Comparison of ENCODE assay signal across 24 cellular contexts in the genomic region with DNA sequence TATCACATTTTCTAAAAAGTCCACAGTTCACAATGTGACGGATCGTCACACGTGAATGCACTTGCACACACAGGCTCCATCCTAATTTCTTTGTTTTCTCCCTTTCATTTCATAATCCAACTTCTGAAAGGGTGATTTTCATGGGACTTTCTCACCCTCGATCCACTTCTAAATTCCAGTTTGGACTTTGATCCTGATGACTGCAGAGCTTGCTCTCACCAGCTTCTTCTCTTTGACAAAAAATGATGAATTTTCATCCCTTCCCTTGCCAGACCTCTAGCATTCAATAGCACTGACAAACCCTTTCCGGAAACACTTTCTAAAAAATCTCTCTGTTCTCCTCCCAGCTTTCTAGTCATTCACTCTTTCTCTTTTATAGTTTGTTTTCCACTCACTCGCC.
A peak's percentile ranks its signal among the peaks of the same experiment; 100 is the strongest.
DNase-seq lines count a peak whose midpoint lies in the region; TF ChIP-seq lines count a peak whose summit lies in the region.
"Had no signal": no experiment of that assay in that cellular context is flagged by ENCODE, and none has a peak within 500 bp of the region (broad histone marks: within the 10 kb centered on the region; RNA-seq: fewer than 3 reads in every experiment).

No MANE protein-coding gene starts in this region.

- H3K4me1 ChIP-seq in OCI-LY7 (ENCODE audit: insufficient read depth, low read length, poor library complexity, severe bottlenecking): peaks cover 44% of the 10 kb centered on the region

- intact Hi-C loops in OCI-LY7 (cut with micrococcal nuclease; ENCODE audit: unreplicated experiment): no loop called here

- H3K4me3 Mint-ChIP-seq in nephron progenitor cell: no peak overlapping the region
- H3K4me3 Mint-ChIP-seq: stimulated activated naive B cell treated with anti-CD40 and anti-IgM and Interleukin-4, amounts not matched to agents 10 μg/mL and 1 μg/mL and 100 μg/mL, for 72 hours had no signal

- peak overlapping the region; percentile 0 for H3K27ac Mint-ChIP-seq in nephron progenitor cell
- H3K27ac Mint-ChIP-seq: stimulated activated naive B cell treated with anti-CD40 and anti-IgM and Interleukin-4, amounts not matched to agents 10 μg/mL and 1 μg/mL and 100 μg/mL, for 72 hours had no signal

- peaks cover 8% of the 10 kb centered on the region for H3K36me3 Mint-ChIP-seq in nephron progenitor cell (ENCODE audit: low read depth)

- DNase-seq in DMS53 (lab: John Stamatoyannopoulos, UW) (peak; percentile 89), OCI-LY7 (ENCODE audit: low spot score) (no peak), fibroblast of mammary gland (ENCODE audit: low read depth) (peak; percentile 6), nephron progenitor cell (no peak), brain microvascular endothelial cell (no peak), DMS 273 treated with DMSO at 0.1 percent for 48 hours (lab: John Stamatoyannopoulos, UW) (no peak)
- no peak for DNase-seq in stimulated activated CD4-positive, alpha-beta T cell treated with anti-CD3 and anti-CD28 coated beads, Interleukin-2, amount 100 ng/mL, for 24 hours
- DNase-seq: activated CD4-positive, alpha-beta T cell treated with anti-CD3 and anti-CD28 coated beads, Interleukin-2, amount 50 U/mL, for 4 hours; activated CD4-positive, CD25-positive, alpha-beta regulatory T cell; activated CD8-positive, alpha-beta memory T cell treated with anti-CD3 and anti-CD28 coated beads, Interleukin-2, amount 50 U/mL, for 48 hours; cerebellar nuclear complex; islet precursor cell; NCI-H1694 treated with DMSO at 0.1 percent for 48 hours; NCI-H2171 treated with DMSO at 0.1 percent for 48 hours; NCI-H524 treated with DMSO at 0.1 percent for 48 hours; Peyer's patch; SIG-M5; sigmoid colon; stimulated activated CD4-positive, alpha-beta T cell treated with anti-CD3 and anti-CD28 coated beads, Interleukin-4, amount 100 ng/mL, for 4 hours; stimulated activated naive B cell treated with anti-CD40 and anti-IgM and Interleukin-4, amounts not matched to agents 10 μg/mL and 1 μg/mL and 100 μg/mL, for 72 hours; SW 1271; upper lobe of right lung had no signal

- peaks cover 4% of the 10 kb centered on the region for H3K27me3 Mint-ChIP-seq in nephron progenitor cell (ENCODE audit: low read depth, poor library complexity)
- H3K27me3 Mint-ChIP-seq: stimulated activated naive B cell treated with anti-CD40 and anti-IgM and Interleukin-4, amounts not matched to agents 10 μg/mL and 1 μg/mL and 100 μg/mL, for 72 hours had no signal

- peak overlapping the region; percentile 97; the same call in 1 of the 2 replicates for H3K4me2 ChIP-seq in OCI-LY7 (ENCODE audit: low read length)

- H3K9me2 ChIP-seq in OCI-LY7 (ENCODE audit: insufficient read depth, low read length): no peaks in the 10 kb centered on the region

- no TSS peak for BruUV-seq in OCI-LY7 (replicated peaks; lab: Mats Ljungman, UMichigan)

- H3K4me3 ChIP-seq in OCI-LY7 (ENCODE audit: low read depth, low read length, poor library complexity, severe bottlenecking) (no peak overlapping the region), fibroblast of mammary gland (ENCODE audit: control insufficient read depth, low read depth, low read length) (no peak overlapping the region), brain microvascular endothelial cell (ENCODE audit: low read depth, low read length) (no peak overlapping the region)
- H3K4me3 ChIP-seq: BLaER1, lung, Peyer's patch, sigmoid colon, upper lobe of right lung had no signal

- H3K36me3 ChIP-seq in OCI-LY7 (ENCODE audit: insufficient read depth, low read length) (peaks cover 55% of the 10 kb centered on the region), brain microvascular endothelial cell (replicated peaks) (peaks cover 28% of the 10 kb centered on the region)

- H3K79me2 ChIP-seq in OCI-LY7 (ENCODE audit: insufficient read depth, low read depth, low read length): peaks cover 61% of the 10 kb centered on the region

- no peaks in the 10 kb centered on the region for H4K20me1 ChIP-seq in OCI-LY7 (ENCODE audit: insufficient read depth, low read length)
- H4K20me1 ChIP-seq: BLaER1 had no signal

- no peaks in the 10 kb centered on the region for H3K27me3 ChIP-seq in brain microvascular endothelial cell (replicated peaks)
- H3K27me3 ChIP-seq: BLaER1, Peyer's patch, sigmoid colon, upper lobe of right lung had no signal

- CTCF ChIA-PET in OCI-LY7 (lab: Charles Lee; ENCODE audit: unreplicated experiment): no interaction called here

- no peak overlapping the region for H3K27ac ChIP-seq in OCI-LY7 (ENCODE audit: low read depth, low read length, poor library complexity, severe bottlenecking)
- no peak overlapping the region for H3K27ac ChIP-seq in brain microvascular endothelial cell
- H3K27ac ChIP-seq: BLaER1, Peyer's patch, upper lobe of right lung had no signal

- TF ChIP-seq CTCF in OCI-LY7 (conservative IDR thresholded peaks at IDR 0.05; ENCODE audit: low read length): no peak
- no peak for TF ChIP-seq CTCF in fibroblast of mammary gland (conservative IDR thresholded peaks at IDR 0.05; ENCODE audit: control insufficient read depth, insufficient read depth, low read depth, low read length)
- no peak for TF ChIP-seq CTCF in nephron progenitor cell (IDR thresholded peaks at IDR 0.05)
- TF ChIP-seq CTCF in brain microvascular endothelial cell (IDR thresholded peaks at IDR 0.05; ENCODE audit: low read depth, low read length, missing control alignments): no peak

- no peak overlapping the region for H2AFZ ChIP-seq in OCI-LY7 (ENCODE audit: low read length)

- H3K9me3 ChIP-seq in OCI-LY7 (ENCODE audit: low read length): no peaks in the 10 kb centered on the region
- H3K9me3 ChIP-seq: BLaER1, Peyer's patch, sigmoid colon, upper lobe of right lung had no signal

- no peaks in the 10 kb centered on the region for H3K9me3 Mint-ChIP-seq in nephron progenitor cell
- H3K9me3 Mint-ChIP-seq: stimulated activated naive B cell treated with anti-CD40 and anti-IgM and Interleukin-4, amounts not matched to agents 10 μg/mL and 1 μg/mL and 100 μg/mL, for 72 hours had no signal

- in situ Hi-C loops in brain microvascular endothelial cell (cut with HindIII; ENCODE audit: low pct_ligation_motif_present, low sequenced_read_pairs): no loop called here

- POLR2A ChIA-PET in OCI-LY7 (lab: Charles Lee): interaction anchor here (0.5 to 7.9 kb wide), 9 partner anchors 10 to 842 kb away, joined by 3 to 70 read pairs (median 4); no protein-coding TSS in a partner anchor

- H3K4me1 Mint-ChIP-seq in nephron progenitor cell: peaks cover 31% of the 10 kb centered on the region

Comparison
In these comparisons a context has a peak if more than half of its experiments do, and no peak if none do; other contexts are left out.
1. DNase-seq: peak in DMS53 (single experiment) and fibroblast of mammary gland (single experiment); none in OCI-LY7 (single experiment), nephron progenitor cell (single experiment), brain microvascular endothelial cell (single experiment), stimulated activated CD4-positive, alpha-beta T cell treated with anti-CD3 and anti-CD28 coated beads, Interleukin-2, amount 100 ng/mL, for 24 hours (0 of 2) and DMS 273 treated with DMSO at 0.1 percent for 48 hours (single experiment).